9 cellular contexts compared by ENCODE assay signal in genomic region chr16:66551362-66551761, GRCh38. TPM values are rescaled to one million over a fixed set of nuclear protein-coding genes. Genes with fewer than 3 reads are reported as not detected.
DNase-seq lines count a peak whose midpoint lies in the region; ATAC-seq and TF ChIP-seq lines count a peak whose summit lies in the region.
"Had no signal": no experiment of that assay in that cellular context is flagged by ENCODE, and none has a peak within 500 bp of the region (broad histone marks: within the 10 kb centered on the region; RNA-seq: fewer than 3 reads in every experiment).

No MANE protein-coding gene starts in this region.

- no peaks in the 10 kb centered on the region for H3K9me3 ChIP-seq in CD4-positive, CD25-positive, alpha-beta regulatory T cell (ENCODE audit: control insufficient read depth in 2 of 2, low read length in 2 of 2)
- H3K9me3 ChIP-seq in HAP-1, result no peaks in the 10 kb centered on the region
- no peaks in the 10 kb centered on the region for H3K9me3 ChIP-seq in Peyer's patch
- no peaks in the 10 kb centered on the region for H3K9me3 ChIP-seq in gastroesophageal sphincter
- H3K9me3 ChIP-seq in spleen, result no peaks in the 10 kb centered on the region

- peaks cover 44 to 89% (median 69%) of the 10 kb centered on the region in 4 donors for H3K4me1 Mint-ChIP-seq in CD4-positive, CD25-positive, alpha-beta regulatory T cell
- H3K4me1 Mint-ChIP-seq in activated T-cell treated with anti-CD3 and anti-CD28 coated beads, Interleukin-2, amount 50 U/mL, for 72 hours (ENCODE audit: low read depth), result peaks cover 73% of the 10 kb centered on the region

- in situ Hi-C loops in HAP-1 (cut with MboI; ENCODE audit: low sequenced_read_pairs), result no loop called here

- TF ChIP-seq POLR2A in Peyer's patch (IDR thresholded peaks at IDR 0.05) (no peak), gastroesophageal sphincter (IDR thresholded peaks at IDR 0.05) (no peak), spleen (IDR thresholded peaks at IDR 0.05) (no peak)

- peak overlapping the region; percentile 88 for H3K27ac ChIP-seq in CD4-positive, CD25-positive, alpha-beta regulatory T cell (ENCODE audit: insufficient read depth, low read length, poor library complexity, severe bottlenecking)
- H3K27ac ChIP-seq in Peyer's patch (peak overlapping the region; percentile 79 to 96 (median 93)), gastroesophageal sphincter (peak overlapping the region in 3 of 4 donors; percentile 95 to 97 (median 96)), spleen (peak overlapping the region; percentile 95 to 98 (median 96))

- TF ChIP-seq CTCF in Peyer's patch (IDR thresholded peaks at IDR 0.05) (peak; percentile 24 to 51 (median 33)), gastroesophageal sphincter (IDR thresholded peaks at IDR 0.05) (peak in 1 of 4 experiments; percentile 20), spleen (IDR thresholded peaks at IDR 0.05 in 8 of 11, conservative IDR thresholded peaks at IDR 0.05 in 3 of 11) (peak; percentile 31 to 84 (median 64))

- no peaks in the 10 kb centered on the region for H3K9me3 Mint-ChIP-seq in CD4-positive, CD25-positive, alpha-beta regulatory T cell
- no peaks in the 10 kb centered on the region for H3K9me3 Mint-ChIP-seq in activated T-cell treated with anti-CD3 and anti-CD28 coated beads, Interleukin-2, amount 50 U/mL, for 72 hours

- ATAC-seq in CD4-positive, CD25-positive, alpha-beta regulatory T cell (ENCODE audit: low read depth in 2 of 2), result peak; percentile 26 to 37
- peak; percentile 36 to 54 for ATAC-seq in activated T-cell treated with anti-CD3 and anti-CD28 coated beads, Interleukin-2, amount 50 U/mL, for 72 hours (replicated peaks in 1 of 2)
- ATAC-seq in gastroesophageal sphincter, result no peak

- no peaks in the 10 kb centered on the region for H3K27me3 ChIP-seq in CD4-positive, CD25-positive, alpha-beta regulatory T cell (ENCODE audit: control insufficient read depth, insufficient read depth, low read length)
- H3K27me3 ChIP-seq in HAP-1 (ENCODE audit: low read depth) (no peaks in the 10 kb centered on the region), Peyer's patch (no peaks in the 10 kb centered on the region), gastroesophageal sphincter (no peaks in the 10 kb centered on the region), spleen (replicated peaks in 1 of 7) (no peaks in the 10 kb centered on the region)

- peak overlapping the region; percentile 97 for H3K4me3 ChIP-seq in CD4-positive, CD25-positive, alpha-beta regulatory T cell (ENCODE audit: low read depth, low read length)
- H3K4me3 ChIP-seq in HAP-1 (no peak overlapping the region), Peyer's patch (peak overlapping the region in 1 of 4 donors; percentile 66), gastroesophageal sphincter (no peak overlapping the region), spleen (peak overlapping the region in 5 of 8 donors; percentile 55 to 84 (median 73))

- WGBS in gastroesophageal sphincter (ENCODE audit: low coverage in 1 of 2), 2 donors, result 40 to 67% methylated on average over 4 of the region's 6 CpGs
- WGBS in spleen, 5 donors, result 12 to 21% (median 17%) methylated on average over 6 of the region's 6 CpGs

- peaks cover 78% of the 10 kb centered on the region for H3K4me1 ChIP-seq in CD4-positive, CD25-positive, alpha-beta regulatory T cell (ENCODE audit: control insufficient read depth, insufficient read depth, low read length, poor library complexity, severe bottlenecking)
- H3K4me1 ChIP-seq in HAP-1, result peaks cover 23% of the 10 kb centered on the region
- peaks cover 3 to 34% (median 11%) of the 10 kb centered on the region in 4 donors for H3K4me1 ChIP-seq in Peyer's patch
- peaks cover 0 to 67% (median 23%) of the 10 kb centered on the region in 3 donors for H3K4me1 ChIP-seq in gastroesophageal sphincter
- peaks cover 29 to 98% (median 93%) of the 10 kb centered on the region in 6 donors for H3K4me1 ChIP-seq in spleen

- H3K4me3 Mint-ChIP-seq in CD4-positive, CD25-positive, alpha-beta regulatory T cell, result peak overlapping the region; percentile 97 to 99 (median 98)
- H3K4me3 Mint-ChIP-seq in activated T-cell treated with anti-CD3 and anti-CD28 coated beads, Interleukin-2, amount 50 U/mL, for 72 hours, result peak overlapping the region; percentile 90 to 95

- no peaks in the 10 kb centered on the region for H3K27me3 Mint-ChIP-seq in CD4-positive, CD25-positive, alpha-beta regulatory T cell
- no peaks in the 10 kb centered on the region for H3K27me3 Mint-ChIP-seq in activated T-cell treated with anti-CD3 and anti-CD28 coated beads, Interleukin-2, amount 50 U/mL, for 72 hours (ENCODE audit: low read depth)

- TF ChIP-seq EP300 in gastroesophageal sphincter (IDR thresholded peaks at IDR 0.05), result no peak

- peak; percentile 56 to 79 (median 58) for DNase-seq in CD4-positive, CD25-positive, alpha-beta regulatory T cell
- DNase-seq in HAP-1 (ENCODE audit: low spot score in 2 of 2) (peak; percentile 25 to 71), Peyer's patch (peak in 2 of 3 donors; percentile 71 to 78), spleen (peak; percentile 85), hippocampal formation (lab: John Stamatoyannopoulos, UW) (no peak), GOT3 (lab: John Stamatoyannopoulos, UW) (no peak)
- peak; percentile 70 to 71 for DNase-seq in activated T-cell treated with anti-CD3 and anti-CD28 coated beads, Interleukin-2, amount 50 U/mL, for 72 hours

- H3K36me3 Mint-ChIP-seq in CD4-positive, CD25-positive, alpha-beta regulatory T cell, result peaks cover 4% of the 10 kb centered on the region
- peaks cover 16 to 29% of the 10 kb centered on the region in 2 donors for H3K36me3 Mint-ChIP-seq in activated T-cell treated with anti-CD3 and anti-CD28 coated beads, Interleukin-2, amount 50 U/mL, for 72 hours (ENCODE audit: insufficient read depth in 2 of 2)

- intact Hi-C loops in spleen (cut with DNase I; ENCODE audit: low total_unique reads), result no loop called here

- H3K27ac Mint-ChIP-seq in CD4-positive, CD25-positive, alpha-beta regulatory T cell, result peak overlapping the region; percentile 92 to 98 (median 97)
- H3K27ac Mint-ChIP-seq in activated T-cell treated with anti-CD3 and anti-CD28 coated beads, Interleukin-2, amount 50 U/mL, for 72 hours, result peak overlapping the region; percentile 99

- peaks cover 3% of the 10 kb centered on the region for H3K36me3 ChIP-seq in CD4-positive, CD25-positive, alpha-beta regulatory T cell (ENCODE audit: control insufficient read depth, insufficient read depth, low read length)
- no peaks in the 10 kb centered on the region; the same call in 1 of the 2 replicates for H3K36me3 ChIP-seq in HAP-1 (replicated peaks)
- no peaks in the 10 kb centered on the region for H3K36me3 ChIP-seq in Peyer's patch
- peaks cover 0 to 20% of the 10 kb centered on the region in 2 donors for H3K36me3 ChIP-seq in gastroesophageal sphincter
- peaks cover 0 to 25% (median 0%) of the 10 kb centered on the region in 6 donors for H3K36me3 ChIP-seq in spleen

RNA-seq across cellular contexts. Expression of gene CKLF, which starts 1.0 kb away (rescaled TPM):
- 48.2 TPM for total RNA-seq in CD4-positive, CD25-positive, alpha-beta regulatory T cell
- 100 to 1,000 TPM; 157 to 242 (median 168) TPM for polyA plus RNA-seq in CD4-positive, CD25-positive, alpha-beta regulatory T cell
- total RNA-seq in Peyer's patch (10 to 100 TPM in 3 of 4 donors, 1 to 10 TPM in 1; 7.5 to 47.1 (median 22.2) TPM), gastroesophageal sphincter (10 to 100 TPM; 13.1 to 31.5 (median 17.9) TPM), spleen (100 to 1,000 TPM in 3 of 7 donors, 10 to 100 TPM in 4; 65.5 to 132 (median 76.8) TPM)
- 100 to 1,000 TPM; 163 to 172 TPM for total RNA-seq in activated T-cell treated with anti-CD3 and anti-CD28 coated beads, Interleukin-2, amount 50 U/mL, for 72 hours
- 10 to 100 TPM; 61.9 to 76.2 (median 74.7) TPM for polyA plus RNA-seq in spleen

RNA-seq across cellular contexts. Expression of gene TK2, which starts 1.4 kb away (rescaled TPM):
- total RNA-seq in CD4-positive, CD25-positive, alpha-beta regulatory T cell, result 8.2 TPM
- polyA plus RNA-seq in CD4-positive, CD25-positive, alpha-beta regulatory T cell, result 1 to 10 TPM; 5.1 to 8.8 (median 7.7) TPM
- total RNA-seq in Peyer's patch (10 to 100 TPM; 22.8 to 33.1 (median 27.1) TPM), gastroesophageal sphincter (10 to 100 TPM; 32.7 to 42.8 (median 37.0) TPM), spleen (10 to 100 TPM; 21.3 to 56.6 (median 40.1) TPM)
- 10 to 100 TPM; 16.4 to 16.6 TPM for total RNA-seq in activated T-cell treated with anti-CD3 and anti-CD28 coated beads, Interleukin-2, amount 50 U/mL, for 72 hours
- 10 to 100 TPM in 1 of 3 donors, 1 to 10 TPM in 2; 8.3 to 19.8 (median 9.2) TPM for polyA plus RNA-seq in spleen

RNA-seq across cellular contexts. Expression of gene CMTM1, which starts 14.9 kb away (rescaled TPM):
- total RNA-seq in CD4-positive, CD25-positive, alpha-beta regulatory T cell, result 3.2 TPM
- polyA plus RNA-seq in CD4-positive, CD25-positive, alpha-beta regulatory T cell, result 1 to 10 TPM in 2 of 4 donors, under 1 TPM in 2; 0.26 to 1.7 (median 0.96) TPM
- total RNA-seq in Peyer's patch, result 1 to 10 TPM in 3 of 4 donors, not detected in 1; 1.4 to 3.6 (median 2.1) TPM
- total RNA-seq in activated T-cell treated with anti-CD3 and anti-CD28 coated beads, Interleukin-2, amount 50 U/mL, for 72 hours, result 10 to 100 TPM; 10.1 to 14.4 TPM
- under 1 TPM in 1 of 4 donors, not detected in 3; 0.89 TPM for total RNA-seq in gastroesophageal sphincter
- 10 to 100 TPM in 4 of 7 donors, 1 to 10 TPM in 3; 1.4 to 19.0 (median 10.7) TPM for total RNA-seq in spleen
- polyA plus RNA-seq in spleen, result 1 to 10 TPM in 1 of 3 donors, under 1 TPM in 2; 0.15 to 1.3 (median 0.33) TPM

RNA-seq across cellular contexts. Expression of gene CMTM2, which starts 27.9 kb away (rescaled TPM):
- 0.49 TPM for total RNA-seq in CD4-positive, CD25-positive, alpha-beta regulatory T cell
- not detected for polyA plus RNA-seq in CD4-positive, CD25-positive, alpha-beta regulatory T cell
- total RNA-seq in Peyer's patch (not detected), gastroesophageal sphincter (not detected), spleen (10 to 100 TPM in 4 of 7 donors, 1 to 10 TPM in 3; 3.3 to 54.6 (median 12.1) TPM)
- 1 to 10 TPM in 1 of 2 donors, under 1 TPM in 1; 0.31 to 1.2 TPM for total RNA-seq in activated T-cell treated with anti-CD3 and anti-CD28 coated beads, Interleukin-2, amount 50 U/mL, for 72 hours
- 1 to 10 TPM in 2 of 3 donors, under 1 TPM in 1; 0.70 to 8.7 (median 5.8) TPM for polyA plus RNA-seq in spleen
- total RNA-seq: subcutaneous adipose tissue had no signal

RNA-seq across cellular contexts. Expression of gene CMTM3, which starts 53.1 kb away (rescaled TPM):
- 83.1 TPM for total RNA-seq in CD4-positive, CD25-positive, alpha-beta regulatory T cell
- 100 to 1,000 TPM in 3 of 4 donors, 10 to 100 TPM in 1; 98.6 to 127 (median 124) TPM for polyA plus RNA-seq in CD4-positive, CD25-positive, alpha-beta regulatory T cell
- total RNA-seq in Peyer's patch (10 to 100 TPM in 2 of 4 donors, 1 to 10 TPM in 2; 4.9 to 15.7 (median 11.3) TPM), gastroesophageal sphincter (10 to 100 TPM; 15.7 to 24.9 (median 19.3) TPM), spleen (10 to 100 TPM; 37.6 to 53.1 (median 41.9) TPM)
- total RNA-seq in activated T-cell treated with anti-CD3 and anti-CD28 coated beads, Interleukin-2, amount 50 U/mL, for 72 hours, result 10 to 100 TPM; 82.4 to 90.6 TPM
- polyA plus RNA-seq in spleen, result 10 to 100 TPM; 16.2 to 25.0 (median 23.4) TPM

Comparison
In these comparisons a context has a peak if more than half of its experiments do, and no peak if none do; other contexts are left out.
1. DNase-seq: peak in CD4-positive, CD25-positive, alpha-beta regulatory T cell (3 of 3), HAP-1 (2 of 2), Peyer's patch (2 of 3), activated T-cell treated with anti-CD3 and anti-CD28 coated beads, Interleukin-2, amount 50 U/mL, for 72 hours (2 of 2) and spleen (single experiment); none in hippocampal formation (0 of 2) and GOT3 (single experiment).
2. H3K4me3 ChIP-seq: peak in CD4-positive, CD25-positive, alpha-beta regulatory T cell (single experiment) and spleen (5 of 8); none in HAP-1 (single experiment) and gastroesophageal sphincter (0 of 2).
3. Peak in every context shown above with its lines, with median percentiles within 50 percentile points of each other: H3K27ac ChIP-seq.